15 cellular contexts compared by ENCODE assay signal in the genomic region with DNA sequence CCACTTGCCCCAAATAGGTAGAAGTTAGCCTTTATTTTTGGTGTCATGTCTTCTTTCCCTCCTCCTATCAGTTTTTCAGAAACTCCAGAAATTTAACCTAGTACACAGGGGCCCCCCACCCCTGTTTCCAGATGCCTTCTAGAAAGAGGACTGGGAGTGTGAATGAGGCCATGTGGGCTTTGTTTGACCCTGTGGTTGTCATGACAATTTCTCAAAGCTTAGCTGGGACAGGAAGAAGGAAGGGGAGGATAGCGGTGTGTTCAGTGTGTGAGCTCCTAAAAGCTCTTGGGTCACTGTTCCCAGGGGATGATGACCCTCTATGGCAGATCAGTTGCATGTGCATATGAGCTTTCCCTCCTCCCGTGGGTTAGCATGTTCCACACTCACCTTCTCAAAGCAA.
DNase-seq lines count a peak whose midpoint lies in the region; ATAC-seq and TF ChIP-seq lines count a peak whose summit lies in the region.
"Had no signal": no experiment of that assay in that cellular context is flagged by ENCODE, and none has a peak within 500 bp of the region (broad histone marks: within the 10 kb centered on the region; RNA-seq: fewer than 3 reads in every experiment).

No MANE protein-coding gene starts in this region.

- ATAC-seq in WTC11 (peak; percentile 38; the same call in 1 of the 2 replicates), GM18511 (IDR thresholded peaks at IDR 0.05; ENCODE audit: unreplicated experiment) (no peak)

- H4K5ac ChIP-seq in H9 (ENCODE audit: insufficient read length, low read depth, low read length): no peak overlapping the region

- no peak overlapping the region for H3K18ac ChIP-seq in H9 (ENCODE audit: insufficient read length, low read depth, low read length)
- no peak overlapping the region for H3K18ac ChIP-seq in neuronal stem cell (ENCODE audit: low read length)

- H3K27ac ChIP-seq in H9 (ENCODE audit: insufficient read length, low read depth, low read length) (no peak overlapping the region), neuronal stem cell (replicated peaks; ENCODE audit: low read length) (no peak overlapping the region)

- H2AK5ac ChIP-seq in H9 (ENCODE audit: insufficient read length, low read length) (no peak overlapping the region), neuronal stem cell (ENCODE audit: low read depth, low read length) (no peak overlapping the region)

- no peaks in the 10 kb centered on the region for H3K79me2 ChIP-seq in H9 (ENCODE audit: insufficient read depth, low read length)

- no peak overlapping the region for H3K56ac ChIP-seq in H9 (ENCODE audit: insufficient read length, low read depth, low read length)

- H2BK5ac ChIP-seq in H9 (ENCODE audit: insufficient read length, low read length) (no peak overlapping the region), neuronal stem cell (ENCODE audit: low read length) (no peak overlapping the region)

- H3K9me3 ChIP-seq in H9 (ENCODE audit: control insufficient read depth, low read depth, low read length): no peaks in the 10 kb centered on the region
- H3K9me3 ChIP-seq in neuronal stem cell (replicated peaks in 1 of 2; ENCODE audit: control insufficient read depth in 2 of 2, insufficient read depth in 1 of 2, low read depth in 1 of 2, low read length in 2 of 2): peaks cover 0 to 4% of the 10 kb centered on the region in 2 donors
- H3K9me3 ChIP-seq: HAP-1 had no signal

- DNase-seq in H9 (no peak), WTC11 (ENCODE audit: low spot score) (no peak), left kidney (ENCODE audit: low read depth, low spot score) (peak; percentile 60), neuronal stem cell (ENCODE audit: low spot score) (no peak), Kasumi-1 (lab: John Stamatoyannopoulos, UW) (no peak), epidermal melanocyte (ENCODE audit: insufficient read length, low spot score) (no peak), NCI-H748 (lab: John Stamatoyannopoulos, UW; ENCODE audit: unreplicated experiment) (no peak)
- DNase-seq: C1 segment of cervical spinal cord; CD4-positive, alpha-beta T cell; DND-41; GDM1; GOT3 had no signal

- CTCF ChIA-PET in WTC11 (lab: Charles Lee): no interaction called here

- H2BK20ac ChIP-seq in H9 (ENCODE audit: low read depth, low read length, poor library complexity, severe bottlenecking): no peak overlapping the region

- H3K79me1 ChIP-seq in H9 (ENCODE audit: insufficient read depth, low read depth, low read length, poor library complexity, severe bottlenecking) (no peaks in the 10 kb centered on the region), neuronal stem cell (ENCODE audit: low read depth, low read length) (no peaks in the 10 kb centered on the region)

- H3K9me3 Mint-ChIP-seq in H9 (no peaks in the 10 kb centered on the region; a peak in 1 of 5 replicates), WTC11 (no peaks in the 10 kb centered on the region)

- H3K4me1 Mint-ChIP-seq in H9 (no peaks in the 10 kb centered on the region; a peak in 1 of 4 replicates), WTC11 (0 out of 2 replicates have a peak, but pooled peaks cover 3% of the 10 kb centered on the region)

- no peak overlapping the region for H2BK12ac ChIP-seq in H9 (ENCODE audit: insufficient read length, low read depth, low read length)
- no peak overlapping the region for H2BK12ac ChIP-seq in neuronal stem cell (ENCODE audit: low read length)

- no peak overlapping the region for H3K27ac Mint-ChIP-seq in H9
- H3K27ac Mint-ChIP-seq in WTC11: no peak overlapping the region
- H3K27ac Mint-ChIP-seq: B cell; CD4-positive, alpha-beta T cell had no signal

- H2BK120ac ChIP-seq in H9 (ENCODE audit: low read depth, low read length, poor library complexity, severe bottlenecking) (no peak overlapping the region), neuronal stem cell (ENCODE audit: low read depth, low read length) (no peak overlapping the region)

- H3K23me2 ChIP-seq in H9 (ENCODE audit: insufficient read length, low read depth, low read length, poor library complexity, severe bottlenecking): no peaks in the 10 kb centered on the region

- no peaks in the 10 kb centered on the region for H3K36me3 Mint-ChIP-seq in H9 (ENCODE audit: insufficient read depth in 1 of 3, low read depth in 3 of 3)
- H3K36me3 Mint-ChIP-seq in WTC11: no peaks in the 10 kb centered on the region

- H3K4me2 ChIP-seq in H9 (ENCODE audit: insufficient read depth, insufficient read length, low read length): no peak overlapping the region
- no peak overlapping the region for H3K4me2 ChIP-seq in neuronal stem cell (ENCODE audit: insufficient read depth, low read length, poor library complexity, severe bottlenecking)

- no peak overlapping the region for H3K4ac ChIP-seq in H9 (ENCODE audit: low read depth, low read length)
- no peak overlapping the region for H3K4ac ChIP-seq in neuronal stem cell (ENCODE audit: low read length)

- H3K9ac ChIP-seq in H9 (ENCODE audit: extremely low read depth, insufficient read length, low read length) (no peak overlapping the region), neuronal stem cell (ENCODE audit: low read depth, low read length, poor library complexity) (no peak overlapping the region)

- no peaks in the 10 kb centered on the region for H3K36me3 ChIP-seq in neuronal stem cell (replicated peaks in 1 of 2; ENCODE audit: control insufficient read depth in 2 of 2, insufficient read depth in 2 of 2, low read length in 2 of 2)
- H3K36me3 ChIP-seq: HAP-1 had no signal

- H2BK15ac ChIP-seq in H9 (ENCODE audit: low read depth, low read length) (no peak overlapping the region), neuronal stem cell (ENCODE audit: low read length) (no peak overlapping the region)

- H3K23ac ChIP-seq in H9 (ENCODE audit: insufficient read length, low read depth, low read length) (no peak overlapping the region), neuronal stem cell (ENCODE audit: low read depth, low read length, poor library complexity) (no peak overlapping the region)

- H4K91ac ChIP-seq in H9 (ENCODE audit: insufficient read length, low read depth, low read length) (no peak overlapping the region), neuronal stem cell (ENCODE audit: low read depth, low read length, poor library complexity) (no peak overlapping the region)

- no peaks in the 10 kb centered on the region for H4K20me1 ChIP-seq in H9 (ENCODE audit: control insufficient read depth, insufficient read depth, insufficient read length)

- H3K27me3 ChIP-seq in H9 (ENCODE audit: insufficient read depth, low read length) (no peaks in the 10 kb centered on the region), neuronal stem cell (ENCODE audit: control insufficient read depth in 3 of 3, insufficient read depth in 3 of 3, low read depth in 1 of 3, low read length in 3 of 3) (no peaks in the 10 kb centered on the region)

- POLR2A ChIA-PET in WTC11 (lab: Charles Lee): no interaction called here

- no peaks in the 10 kb centered on the region; the same call in 1 of the 2 replicates for H3K27me3 Mint-ChIP-seq in H9 (ENCODE audit: low read depth)
- no peaks in the 10 kb centered on the region for H3K27me3 Mint-ChIP-seq in WTC11 (ENCODE audit: low read depth)
- H3K27me3 Mint-ChIP-seq: B cell; CD4-positive, alpha-beta T cell had no signal

- no peak overlapping the region for H3T11ph ChIP-seq in H9 (ENCODE audit: low read length)

- H3K4me1 ChIP-seq in H9 (ENCODE audit: insufficient read depth, low read length) (no peaks in the 10 kb centered on the region), neuronal stem cell (ENCODE audit: control insufficient read depth in 2 of 2, insufficient read depth in 1 of 2, low read depth in 1 of 2, low read length in 2 of 2) (peaks cover 12 to 17% of the 10 kb centered on the region in 2 donors)
- H3K4me1 ChIP-seq: HAP-1 had no signal

- H3K4me3 Mint-ChIP-seq in H9: no peak overlapping the region
- H3K4me3 Mint-ChIP-seq in WTC11: no peak overlapping the region
- H3K4me3 Mint-ChIP-seq: B cell; CD4-positive, alpha-beta T cell had no signal

- H3K14ac ChIP-seq in H9 (ENCODE audit: insufficient read depth, low read length) (peak overlapping the region; percentile 63; the same call in 1 of the 2 replicates), neuronal stem cell (ENCODE audit: low read length) (no peak overlapping the region)

- no CpG with 5 or more reads among the region's 2 CpGs for WGBS in H9 (ENCODE audit: extremely low coverage, insufficient read length, low lambda C conversion rate)
- no CpG with 5 or more reads among the region's 2 CpGs for WGBS in neuronal stem cell (ENCODE audit: extremely low coverage in 2 of 2, insufficient read length in 2 of 2, insufficient replicate concordance in 1 of 2), 2 donors

- H2AFZ ChIP-seq in H9 (ENCODE audit: low read length): no peak overlapping the region
- peak overlapping the region; percentile 41 for H2AFZ ChIP-seq in neuronal stem cell (ENCODE audit: low read length)

- TF ChIP-seq CTCF in H9 (conservative IDR thresholded peaks at IDR 0.05) (no peak), WTC11 (IDR thresholded peaks at IDR 0.05) (no peak)

- no peak overlapping the region for H4K8ac ChIP-seq in H9 (replicated peaks; ENCODE audit: insufficient read length, low read depth, low read length)
- H4K8ac ChIP-seq in neuronal stem cell (ENCODE audit: low read depth, low read length): no peak overlapping the region

- H3K4me3 ChIP-seq in neuronal stem cell (ENCODE audit: low read length in 2 of 2): no peak overlapping the region
- H3K4me3 ChIP-seq: HAP-1 had no signal

TF ChIP-seq in WTC11, 78 proteins besides CTCF, POLR2A, EP300 and RAD21 (continues in another document):
- no peak for TF ChIP-seq NR3C1 (CRISPR knock-in tag; conservative IDR thresholded peaks at IDR 0.05; ENCODE audit: low read depth)
- TF ChIP-seq, protein P1, sequence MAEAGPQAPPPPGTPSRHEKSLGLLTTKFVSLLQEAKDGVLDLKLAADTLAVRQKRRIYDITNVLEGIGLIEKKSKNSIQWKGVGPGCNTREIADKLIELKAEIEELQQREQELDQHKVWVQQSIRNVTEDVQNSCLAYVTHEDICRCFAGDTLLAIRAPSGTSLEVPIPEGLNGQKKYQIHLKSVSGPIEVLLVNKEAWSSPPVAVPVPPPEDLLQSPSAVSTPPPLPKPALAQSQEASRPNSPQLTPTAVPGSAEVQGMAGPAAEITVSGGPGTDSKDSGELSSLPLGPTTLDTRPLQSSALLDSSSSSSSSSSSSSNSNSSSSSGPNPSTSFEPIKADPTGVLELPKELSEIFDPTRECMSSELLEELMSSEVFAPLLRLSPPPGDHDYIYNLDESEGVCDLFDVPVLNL (CRISPR knock-in tag; IDR thresholded peaks at IDR 0.05; ENCODE audit: borderline replicate concordance, low read depth): no peak
